Comparison of ENCODE assay signal across 1 cellular context in genomic region chr22:20776624-20777405, GRCh38.
TF ChIP-seq lines count a peak whose summit lies in the region.

No MANE protein-coding gene starts in this region.

TF ChIP-seq in liver, 16 proteins besides CTCF, POLR2A, EP300 and RAD21 (continued from another document):
- TF ChIP-seq REST (IDR thresholded peaks at IDR 0.05) (no peak), ZBTB33 (IDR thresholded peaks at IDR 0.05) (no peak), FOXA2 (IDR thresholded peaks at IDR 0.05) (no peak), EGR1 (IDR thresholded peaks at IDR 0.05; ENCODE audit: low read depth in 2 of 2) (no peak), YY1 (IDR thresholded peaks at IDR 0.05) (peak; percentile 91), SP1 (IDR thresholded peaks at IDR 0.05) (peak; percentile 51)
TF ChIP-seq in liver: peak in this region for 7.
